Comparison of ENCODE assay signal across 8 cellular contexts in the genomic region with DNA sequence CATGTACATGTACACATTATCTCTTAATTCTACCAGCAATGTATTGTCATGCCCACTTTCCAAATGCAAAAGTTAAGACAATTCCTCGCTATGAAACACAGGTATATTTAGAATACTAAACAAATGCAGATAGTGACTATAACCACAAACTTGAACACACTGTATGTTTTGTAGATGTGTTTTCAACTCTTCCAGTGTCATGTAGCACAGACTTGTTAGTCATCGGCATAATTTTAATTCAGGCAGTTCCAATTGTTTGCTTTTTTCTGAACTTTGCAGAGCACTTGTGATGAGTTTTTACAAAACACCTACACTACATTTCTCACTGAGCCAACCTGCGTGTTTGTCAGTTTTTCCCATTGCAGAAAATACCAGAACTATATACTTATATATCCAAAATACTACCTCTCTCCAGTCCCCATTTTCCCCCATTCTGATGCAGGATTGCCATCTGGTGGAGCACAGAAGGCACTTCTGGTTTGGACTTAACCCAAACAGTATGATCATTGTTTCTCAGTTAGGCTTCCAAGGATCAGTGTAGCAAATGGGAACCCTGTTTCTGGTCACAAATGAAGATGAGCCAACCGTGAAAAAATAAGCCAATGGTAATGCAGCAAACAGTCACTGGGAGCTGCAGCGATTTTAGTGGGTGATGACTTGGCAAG.
DNase-seq lines count a peak whose midpoint lies in the region; ATAC-seq and TF ChIP-seq lines count a peak whose summit lies in the region.

No MANE protein-coding gene starts in this region.

- peak in 5 of 6 experiments; percentile 13 to 48 (median 39) for TF ChIP-seq CTCF in upper lobe of left lung (IDR thresholded peaks at IDR 0.05)

- ATAC-seq in GM21786 (IDR thresholded peaks at IDR 0.05; ENCODE audit: unreplicated experiment) (peak; percentile 68), upper lobe of left lung (ENCODE audit: low FRiP score in 2 of 2) (peak; percentile 53 to 82)
- no peak for ATAC-seq in activated naive CD8-positive, alpha-beta T cell treated with anti-CD3 and anti-CD28 coated beads, Interleukin-2, amount 50 U/mL, for 24 hours

- no peaks in the 10 kb centered on the region for H3K4me1 ChIP-seq in upper lobe of left lung

- no peaks in the 10 kb centered on the region for H3K9me3 ChIP-seq in upper lobe of left lung

- no peaks in the 10 kb centered on the region for H3K27me3 Mint-ChIP-seq in activated naive CD8-positive, alpha-beta T cell treated with anti-CD3 and anti-CD28 coated beads, Interleukin-2, amount 50 U/mL, for 24 hours

- no peak overlapping the region for H3K27ac ChIP-seq in upper lobe of left lung

- H3K36me3 ChIP-seq in upper lobe of left lung, result no peaks in the 10 kb centered on the region

- TF ChIP-seq EP300 in upper lobe of left lung (IDR thresholded peaks at IDR 0.05), result no peak

- no peaks in the 10 kb centered on the region for H3K36me3 Mint-ChIP-seq in activated naive CD8-positive, alpha-beta T cell treated with anti-CD3 and anti-CD28 coated beads, Interleukin-2, amount 50 U/mL, for 24 hours (ENCODE audit: low read depth)

- no peaks in the 10 kb centered on the region for H3K9me3 Mint-ChIP-seq in activated naive CD8-positive, alpha-beta T cell treated with anti-CD3 and anti-CD28 coated beads, Interleukin-2, amount 50 U/mL, for 24 hours

- WGBS in upper lobe of left lung, 2 donors, result 37 to 42% methylated on average over 5 of the region's 5 CpGs

- no peaks in the 10 kb centered on the region for H3K4me1 Mint-ChIP-seq in activated naive CD8-positive, alpha-beta T cell treated with anti-CD3 and anti-CD28 coated beads, Interleukin-2, amount 50 U/mL, for 24 hours

- no peak overlapping the region for H3K4me3 Mint-ChIP-seq in activated naive CD8-positive, alpha-beta T cell treated with anti-CD3 and anti-CD28 coated beads, Interleukin-2, amount 50 U/mL, for 24 hours

- no peak for TF ChIP-seq POLR2A in upper lobe of left lung (IDR thresholded peaks at IDR 0.05)

- H3K27ac Mint-ChIP-seq in activated naive CD8-positive, alpha-beta T cell treated with anti-CD3 and anti-CD28 coated beads, Interleukin-2, amount 50 U/mL, for 24 hours, result no peak overlapping the region

- no peak overlapping the region for H3K4me3 ChIP-seq in upper lobe of left lung

- DNase-seq in AG20443 (ENCODE audit: low spot score) (peak; percentile 8), NCI-H345 (lab: John Stamatoyannopoulos, UW) (peak; percentile 67), astrocyte of the hippocampus (ENCODE audit: low read depth, low spot score) (peak; percentile 82), iPS-NIHi7 (ENCODE audit: extremely low spot score) (peak; percentile 58), upper lobe of left lung (no peak), AG08395 (ENCODE audit: low spot score) (no peak)
- no peak for DNase-seq in activated naive CD8-positive, alpha-beta T cell treated with anti-CD3 and anti-CD28 coated beads, Interleukin-2, amount 50 U/mL, for 24 hours

- H3K27me3 ChIP-seq in upper lobe of left lung, result no peaks in the 10 kb centered on the region

Comparison
In these comparisons a context has a peak if more than half of its experiments do, and no peak if none do; other contexts are left out.
1. DNase-seq: peak in AG20443 (single experiment), NCI-H345 (single experiment), astrocyte of the hippocampus (single experiment) and iPS-NIHi7 (single experiment); none in upper lobe of left lung (0 of 2), AG08395 (single experiment) and activated naive CD8-positive, alpha-beta T cell treated with anti-CD3 and anti-CD28 coated beads, Interleukin-2, amount 50 U/mL, for 24 hours (single experiment).